Comparison of ENCODE assay signal across 1 cellular context in genomic region chr16:16140537-16140936, GRCh38.
TF ChIP-seq lines count a peak whose summit lies in the region.

No MANE protein-coding gene starts in this region.

TF ChIP-seq in HepG2, 621 proteins besides CTCF, POLR2A, EP300 and RAD21:
- TF ChIP-seq, protein P1, sequence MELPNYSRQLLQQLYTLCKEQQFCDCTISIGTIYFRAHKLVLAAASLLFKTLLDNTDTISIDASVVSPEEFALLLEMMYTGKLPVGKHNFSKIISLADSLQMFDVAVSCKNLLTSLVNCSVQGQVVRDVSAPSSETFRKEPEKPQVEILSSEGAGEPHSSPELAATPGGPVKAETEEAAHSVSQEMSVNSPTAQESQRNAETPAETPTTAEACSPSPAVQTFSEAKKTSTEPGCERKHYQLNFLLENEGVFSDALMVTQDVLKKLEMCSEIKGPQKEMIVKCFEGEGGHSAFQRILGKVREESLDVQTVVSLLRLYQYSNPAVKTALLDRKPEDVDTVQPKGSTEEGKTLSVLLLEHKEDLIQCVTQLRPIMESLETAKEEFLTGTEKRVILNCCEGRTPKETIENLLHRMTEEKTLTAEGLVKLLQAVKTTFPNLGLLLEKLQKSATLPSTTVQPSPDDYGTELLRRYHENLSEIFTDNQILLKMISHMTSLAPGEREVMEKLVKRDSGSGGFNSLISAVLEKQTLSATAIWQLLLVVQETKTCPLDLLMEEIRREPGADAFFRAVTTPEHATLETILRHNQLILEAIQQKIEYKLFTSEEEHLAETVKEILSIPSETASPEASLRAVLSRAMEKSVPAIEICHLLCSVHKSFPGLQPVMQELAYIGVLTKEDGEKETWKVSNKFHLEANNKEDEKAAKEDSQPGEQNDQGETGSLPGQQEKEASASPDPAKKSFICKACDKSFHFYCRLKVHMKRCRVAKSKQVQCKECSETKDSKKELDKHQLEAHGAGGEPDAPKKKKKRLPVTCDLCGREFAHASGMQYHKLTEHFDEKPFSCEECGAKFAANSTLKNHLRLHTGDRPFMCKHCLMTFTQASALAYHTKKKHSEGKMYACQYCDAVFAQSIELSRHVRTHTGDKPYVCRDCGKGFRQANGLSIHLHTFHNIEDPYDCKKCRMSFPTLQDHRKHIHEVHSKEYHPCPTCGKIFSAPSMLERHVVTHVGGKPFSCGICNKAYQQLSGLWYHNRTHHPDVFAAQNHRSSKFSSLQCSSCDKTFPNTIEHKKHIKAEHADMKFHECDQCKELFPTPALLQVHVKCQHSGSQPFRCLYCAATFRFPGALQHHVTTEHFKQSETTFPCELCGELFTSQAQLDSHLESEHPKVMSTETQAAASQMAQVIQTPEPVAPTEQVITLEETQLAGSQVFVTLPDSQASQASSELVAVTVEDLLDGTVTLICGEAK (IDR thresholded peaks at IDR 0.05) = peak; percentile 56
- TF ChIP-seq, protein P1 (CRISPR knock-in tag; IDR thresholded peaks at IDR 0.05) = peak; percentile 94
- TF ChIP-seq ZNF839 (CRISPR knock-in tag; IDR thresholded peaks at IDR 0.05; ENCODE audit: borderline replicate concordance) = no peak
